1 cellular context compared by ENCODE assay signal in genomic region chr19:1747285-1748114, GRCh38.
A peak's percentile ranks its signal among the peaks of the same experiment; 100 is the strongest.
TF ChIP-seq lines count a peak whose summit lies in the region.

No MANE protein-coding gene starts in this region.

TF ChIP-seq in HCT116, 20 proteins besides CTCF, POLR2A, EP300 and RAD21 (continued from another document):
- TF ChIP-seq REST (IDR thresholded peaks at IDR 0.05; ENCODE audit: low read depth) (no peak), ATF3 (IDR thresholded peaks at IDR 0.05) (no peak), JUND (IDR thresholded peaks at IDR 0.05) (peak; percentile 66; the same call in 1 of the 2 replicates), ZFX (IDR thresholded peaks at IDR 0.05) (no peak), FOSL1 (IDR thresholded peaks at IDR 0.05; ENCODE audit: low read depth) (peak; percentile 83), EGR1 (IDR thresholded peaks at IDR 0.05; ENCODE audit: low read depth) (no peak; the same call in 1 of the 2 replicates), SP1 (IDR thresholded peaks at IDR 0.05; ENCODE audit: low read depth) (peak; percentile 62), POLR2AphosphoS5 (IDR thresholded peaks at IDR 0.05; ENCODE audit: low read depth, low read length) (no peak; the same call in 1 of the 2 replicates), ZNF274 (IDR thresholded peaks at IDR 0.05; ENCODE audit: low read depth, low read length) (no peak), EZH2phosphoT487 (IDR thresholded peaks at IDR 0.05; ENCODE audit: borderline replicate concordance) (no peak), ELF1 (IDR thresholded peaks at IDR 0.05; ENCODE audit: borderline replicate concordance, low read depth) (no peak; the same call in 1 of the 2 replicates), SRF (IDR thresholded peaks at IDR 0.05; ENCODE audit: low read depth) (no peak; the same call in 1 of the 2 replicates), CEBPB (IDR thresholded peaks at IDR 0.05; ENCODE audit: low read depth) (no peak)
- TF ChIP-seq, protein P1, sequence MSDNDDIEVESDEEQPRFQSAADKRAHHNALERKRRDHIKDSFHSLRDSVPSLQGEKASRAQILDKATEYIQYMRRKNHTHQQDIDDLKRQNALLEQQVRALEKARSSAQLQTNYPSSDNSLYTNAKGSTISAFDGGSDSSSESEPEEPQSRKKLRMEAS (IDR thresholded peaks at IDR 0.05) = no peak
